Comparison of ENCODE assay signal across 8 cellular contexts in genomic region chr1:11098931-11099309, GRCh38. TPM values are rescaled to one million over a fixed set of nuclear protein-coding genes. Genes with fewer than 3 reads are reported as not detected.
A peak's percentile ranks its signal among the peaks of the same experiment; 100 is the strongest.
DNase-seq lines count a peak whose midpoint lies in the region; ATAC-seq, FAIRE-seq and TF ChIP-seq lines count a peak whose summit lies in the region.

No MANE protein-coding gene starts in this region.

- peaks cover 12% of the 10 kb centered on the region for H3K4me1 Mint-ChIP-seq in HFFc6 (ENCODE audit: low read depth)

- H3K27me3 ChIP-seq in breast epithelium (no peaks in the 10 kb centered on the region), mucosa of rectum (ENCODE audit: control insufficient read depth in 2 of 2, insufficient read depth in 2 of 2, low read length in 2 of 2) (no peaks in the 10 kb centered on the region)

- no peak for ATAC-seq in A549
- ATAC-seq in HG02763 (IDR thresholded peaks at IDR 0.05; ENCODE audit: unreplicated experiment), result no peak

- H3K36me3 Mint-ChIP-seq in HFFc6 (ENCODE audit: low read depth), result peaks cover 8% of the 10 kb centered on the region; the same call in 1 of the 2 replicates

- H3K27ac Mint-ChIP-seq in HFFc6, result peak overlapping the region; percentile 90

- 13% methylated on average over 5 of the region's 5 CpGs for WGBS in A549 (ENCODE audit: missing lambda C conversion rate)

- H3K9me3 ChIP-seq in A549 (no peaks in the 10 kb centered on the region), breast epithelium (no peaks in the 10 kb centered on the region), mucosa of rectum (ENCODE audit: control insufficient read depth in 2 of 2, low read length in 2 of 2) (no peaks in the 10 kb centered on the region)

- TF ChIP-seq CTCF in A549 (IDR thresholded peaks at IDR 0.05), result no peak
- no peak for TF ChIP-seq CTCF in HFFc6 (IDR thresholded peaks at IDR 0.05)
- no peak for TF ChIP-seq CTCF in breast epithelium (IDR thresholded peaks at IDR 0.05)

- H3K4me2 ChIP-seq in A549, result peak overlapping the region; percentile 96

- peak overlapping the region; percentile 95 for H3K4me3 Mint-ChIP-seq in HFFc6

- POLR2A ChIA-PET in A549 (lab: Yijun Ruan, JAX), result interaction anchor here (0.6 to 1.5 kb wide), 4 partner anchors 13 to 644 kb away, joined by 3 read pairs; no protein-coding TSS in a partner anchor

- H3K27ac ChIP-seq in A549 (peak overlapping the region; percentile 93 to 100), breast epithelium (peak overlapping the region; percentile 81 to 89), mucosa of rectum (ENCODE audit: low read depth in 2 of 2, low read length in 2 of 2) (peak overlapping the region; percentile 70 to 83)

- TF ChIP-seq POLR2A in A549 (IDR thresholded peaks at IDR 0.05; ENCODE audit: low read length) (no peak), breast epithelium (IDR thresholded peaks at IDR 0.05) (no peak), H54 (IDR thresholded peaks at IDR 0.05; ENCODE audit: low read depth, low read length) (no peak)

- H3K36me3 ChIP-seq in breast epithelium (peaks cover under 1% of the 10 kb centered on the region), mucosa of rectum (ENCODE audit: control insufficient read depth in 2 of 2, insufficient read depth in 2 of 2, low read length in 2 of 2) (peaks cover 3 to 17% of the 10 kb centered on the region in 2 donors)

- H3K4me3 ChIP-seq in A549 (peak overlapping the region; percentile 88), breast epithelium (peak overlapping the region; percentile 81 to 88 (median 85)), mucosa of rectum (ENCODE audit: low read length in 2 of 2) (peak overlapping the region; percentile 94 to 96)

- H3K9ac ChIP-seq in mucosa of rectum (ENCODE audit: low read depth in 1 of 2, low read length in 2 of 2), result peak overlapping the region; percentile 89 to 94

- H3K27me3 Mint-ChIP-seq in HFFc6 (ENCODE audit: insufficient read depth), result no peaks in the 10 kb centered on the region

- no peak for TF ChIP-seq RAD21 in A549 (conservative IDR thresholded peaks at IDR 0.05 in 1 of 2, IDR thresholded peaks at IDR 0.05 in 1 of 2)

- FAIRE-seq in A549 (lab: Jason Lieb, UNC) (no peak), H54 (lab: Jason Lieb, UNC) (no peak)

- intact Hi-C loops in breast epithelium (cut with DNase I; ENCODE audit: low total_unique reads), result no loop called here

- no peak for TF ChIP-seq EP300 in A549 (IDR thresholded peaks at IDR 0.05)

- CTCF ChIA-PET in A549 (lab: Yijun Ruan, JAX), result interaction anchor here (2.9 kb wide), 1 partner anchor 61 kb away, joined by 16 read pairs; no protein-coding TSS in a partner anchor

- H3K4me1 ChIP-seq in A549, result peaks cover 8% of the 10 kb centered on the region; the same call in 2 of the 3 replicates
- peaks cover 0 to 6% of the 10 kb centered on the region in 2 donors for H3K4me1 ChIP-seq in breast epithelium
- H3K4me1 ChIP-seq in mucosa of rectum (ENCODE audit: control insufficient read depth in 2 of 2, insufficient read depth in 2 of 2, low read length in 2 of 2), result peaks cover 6 to 7% of the 10 kb centered on the region in 2 donors

- H3K9me3 Mint-ChIP-seq in HFFc6, result no peaks in the 10 kb centered on the region

- DNase-seq in A549 (ENCODE audit: low read depth in 1 of 2, low spot score in 1 of 2) (no peak), HFFc6 (no peak), breast epithelium (ENCODE audit: low spot score in 2 of 2) (no peak), H54 (ENCODE audit: insufficient read length, low spot score) (no peak), CD1c-positive myeloid dendritic cell (ENCODE audit: extremely low spot score) (no peak)
- DNase-seq in activated CD4-positive, alpha-beta T cell treated with anti-CD3 and anti-CD28 coated beads for 1 hour, result no peak

TF ChIP-seq in A549, 52 proteins besides CTCF, POLR2A, EP300 and RAD21:
- TF ChIP-seq MAFK (IDR thresholded peaks at IDR 0.05; ENCODE audit: partially characterized antibody), result no peak
- TF ChIP-seq FOXS1 (CRISPR knock-in tag; IDR thresholded peaks at IDR 0.05), result no peak
- no peak for TF ChIP-seq HOXA7 (CRISPR knock-in tag; IDR thresholded peaks at IDR 0.05)
- TF ChIP-seq CBX8 (IDR thresholded peaks at IDR 0.05), result no peak
- TF ChIP-seq HOXB5 (CRISPR knock-in tag; IDR thresholded peaks at IDR 0.05), result no peak
- no peak for TF ChIP-seq EHMT2 (IDR thresholded peaks at IDR 0.05; ENCODE audit: low read depth)
- no peak for TF ChIP-seq PHF8 (IDR thresholded peaks at IDR 0.05; ENCODE audit: borderline replicate concordance, low read depth)
- TF ChIP-seq KDM5A (IDR thresholded peaks at IDR 0.05), result no peak

RNA-seq across cellular contexts. Expression of gene EXOSC10, which starts 0.7 kb away (rescaled TPM):
- polyA plus RNA-seq in A549 (2011; rRNA removed), result 74.0 and 76.9 TPM in 2 replicates
- polyA plus RNA-seq in A549 (2012; cell fraction: cytosol; rRNA removed), result 40.3 and 42.1 TPM in 2 replicates
- polyA plus RNA-seq in A549 (2012; cell fraction: nucleus; rRNA removed), result 74.3 and 97.9 TPM in 2 replicates
- 45.4 to 47.8 TPM (median 47.4 TPM) in 3 replicates for polyA plus RNA-seq in A549 (2017; fragmentation: RNase III; extraction: RNeasy Plus Mini Kit Qiagen cat#74134 plus additional on column Dnase treatment)
- 40.9 and 41.2 TPM in 2 replicates for polyA minus RNA-seq in A549 (2011; rRNA and poly(A)+ RNA removed)
- 10 to 100 TPM; 40.1 to 49.4 (median 47.5) TPM for total RNA-seq in HFFc6 (2021; fragmentation: NEBNext Ultra II Directional; extraction: Animal tissue kit (Norgen Biotek cat#: 25700))
- 10 to 100 TPM; 57.9 to 97.6 (median 77.7) TPM for total RNA-seq in breast epithelium

RNA-seq across cellular contexts. Expression of gene SRM, which starts 39.1 kb away (rescaled TPM):
- 30.8 and 43.6 TPM in 2 replicates for polyA plus RNA-seq in A549 (2011; rRNA removed)
- 186 and 208 TPM in 2 replicates for polyA plus RNA-seq in A549 (2012; cell fraction: cytosol; rRNA removed)
- 93.0 and 140 TPM in 2 replicates for polyA plus RNA-seq in A549 (2012; cell fraction: nucleus; rRNA removed)
- 87.8 to 97.5 TPM (median 89.7 TPM) in 3 replicates for polyA plus RNA-seq in A549 (2017; fragmentation: RNase III; extraction: RNeasy Plus Mini Kit Qiagen cat#74134 plus additional on column Dnase treatment)
- 62.6 and 97.6 TPM in 2 replicates for polyA minus RNA-seq in A549 (2011; rRNA and poly(A)+ RNA removed)
- total RNA-seq in HFFc6 (2021; fragmentation: NEBNext Ultra II Directional; extraction: Animal tissue kit (Norgen Biotek cat#: 25700)), result 100 to 1,000 TPM; 262 to 308 (median 295) TPM
- total RNA-seq in breast epithelium, result 10 to 100 TPM; 33.5 to 71.4 (median 39.7) TPM

RNA-seq across cellular contexts. Expression of gene MASP2, which starts 51.9 kb away (rescaled TPM):
- polyA plus RNA-seq in A549 (2011; rRNA removed) (0.07 TPM in 1 of 2 replicates, not detected in the other), A549 (2017; fragmentation: RNase III; extraction: RNeasy Plus Mini Kit Qiagen cat#74134 plus additional on column Dnase treatment) (0.08 to 0.25 TPM (median 0.12 TPM) in 3 replicates)
- 0.19 and 0.21 TPM in 2 replicates for polyA plus RNA-seq in A549 (2012; cell fraction: cytosol; rRNA removed)
- 1.2 and 1.7 TPM in 2 replicates for polyA plus RNA-seq in A549 (2012; cell fraction: nucleus; rRNA removed)
- not detected in 2 replicates for polyA minus RNA-seq in A549 (2011; rRNA and poly(A)+ RNA removed)
- total RNA-seq in HFFc6 (2021; fragmentation: NEBNext Ultra II Directional; extraction: Animal tissue kit (Norgen Biotek cat#: 25700)), result under 1 TPM in 1 of 6 experiments, not detected in 5; 0.12 TPM
- total RNA-seq in breast epithelium, result not detected
